Comparison of ENCODE assay signal across 26 cellular contexts in genomic region chr6:63799813-63800212, GRCh38.
"Had no signal": no experiment of that assay in that cellular context is flagged by ENCODE, and none has a peak within 500 bp of the region (broad histone marks: within the 10 kb centered on the region; RNA-seq: fewer than 3 reads in every experiment).

No MANE protein-coding gene starts in this region.

- H3K4me1 Mint-ChIP-seq: endodermal cell; natural killer cell; stimulated activated memory B cell treated with anti-CD40 and anti-IgM and Interleukin-4, amounts not matched to agents 10 μg/mL and 1 μg/mL and 100 μg/mL, for 72 hours had no signal

- H3K79me2 ChIP-seq: parathyroid adenoma had no signal

- H3K27me3 ChIP-seq: dorsolateral prefrontal cortex, left lung, neutrophil, spleen, testis, tibial artery had no signal

- H3K4me3 ChIP-seq: dorsolateral prefrontal cortex, gastrocnemius medialis, left lung, lower lobe of right lung, skin epidermis, spleen, testis, tibial artery had no signal

- H3K9me3 Mint-ChIP-seq: endodermal cell; natural killer cell; stimulated activated memory B cell treated with anti-CD40 and anti-IgM and Interleukin-4, amounts not matched to agents 10 μg/mL and 1 μg/mL and 100 μg/mL, for 72 hours; type B pancreatic cell had no signal

- H3K27ac Mint-ChIP-seq: endodermal cell; natural killer cell; progenitor cell of endocrine pancreas; stimulated activated memory B cell treated with anti-CD40 and anti-IgM and Interleukin-4, amounts not matched to agents 10 μg/mL and 1 μg/mL and 100 μg/mL, for 72 hours; type B pancreatic cell had no signal

- DNase-seq: dorsolateral prefrontal cortex; effector CD4-positive, alpha-beta T cell; endodermal cell; foreskin fibroblast; gastrocnemius medialis; head of caudate nucleus; kidney; left lung; lower lobe of right lung; natural killer cell; right cardiac atrium; spleen; stimulated activated CD4-positive, alpha-beta T cell treated with anti-CD3 and anti-CD28 coated beads, Interleukin-4, amount 100 ng/mL, for 4 hours; stimulated activated naive CD8-positive, alpha-beta T cell treated with anti-CD3 and anti-CD28 coated beads, Interleukin-15, Interleukin-2, amounts not matched to agents 100 U/mL and 50 U/mL, for 24 hours; substantia nigra; testis; tibial artery had no signal

- H3K4me1 ChIP-seq: gastrocnemius medialis, lower lobe of right lung, parathyroid adenoma, testis, tibial artery had no signal

- H2AFZ ChIP-seq: parathyroid adenoma had no signal

- FAIRE-seq: colon, kidney had no signal

- H3K36me3 ChIP-seq: gastrocnemius medialis, left lung, lower lobe of right lung, neutrophil, spleen, tibial artery had no signal

- H3K36me3 Mint-ChIP-seq: natural killer cell; stimulated activated memory B cell treated with anti-CD40 and anti-IgM and Interleukin-4, amounts not matched to agents 10 μg/mL and 1 μg/mL and 100 μg/mL, for 72 hours; type B pancreatic cell had no signal

- ATAC-seq: esophagus mucosa; gastrocnemius medialis; left lung; lower lobe of right lung; natural killer cell; right cardiac atrium; stimulated activated memory B cell treated with anti-CD40 and anti-IgM and Interleukin-4, amounts not matched to agents 10 μg/mL and 1 μg/mL and 100 μg/mL, for 72 hours; stimulated activated naive CD8-positive, alpha-beta T cell treated with anti-CD3 and anti-CD28 coated beads, Interleukin-15, Interleukin-2, amounts not matched to agents 100 U/mL and 50 U/mL, for 24 hours had no signal

- H3K27ac ChIP-seq: dorsolateral prefrontal cortex, epithelial cell of prostate, gastrocnemius medialis, left lung, lower lobe of right lung, neutrophil, parathyroid adenoma, skin epidermis, spleen, testis, tibial artery had no signal

- H3K9ac ChIP-seq: parathyroid adenoma had no signal

- H3K9me3 ChIP-seq: gastrocnemius medialis, left lung, lower lobe of right lung, neutrophil, spleen, testis, tibial artery had no signal

- H3K4me3 Mint-ChIP-seq: endodermal cell; natural killer cell; stimulated activated memory B cell treated with anti-CD40 and anti-IgM and Interleukin-4, amounts not matched to agents 10 μg/mL and 1 μg/mL and 100 μg/mL, for 72 hours; type B pancreatic cell had no signal
